Comparison of ENCODE assay signal across 27 cellular contexts in the genomic region with DNA sequence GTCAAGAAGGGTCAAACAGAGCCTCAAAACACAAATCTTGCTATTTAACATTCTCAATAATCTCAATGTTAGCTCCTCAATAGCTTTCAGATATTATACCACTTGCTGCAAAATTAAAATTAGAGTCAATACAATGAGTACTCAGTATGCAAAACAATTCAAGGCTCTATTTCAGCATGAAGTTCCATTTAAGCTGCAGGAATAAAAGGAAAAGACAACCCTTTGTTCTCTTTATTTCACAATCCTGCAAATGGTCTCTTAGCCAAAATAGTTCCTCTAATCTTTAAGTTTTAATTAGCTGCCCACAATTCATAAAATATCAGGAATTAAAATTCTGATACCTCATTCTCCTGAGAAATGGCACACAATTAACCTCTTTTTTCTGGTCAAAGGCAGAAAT. TPM values are rescaled to one million over a fixed set of nuclear protein-coding genes. Genes with fewer than 3 reads are reported as not detected.
"Had no signal": no experiment of that assay in that cellular context is flagged by ENCODE, and none has a peak within 500 bp of the region (broad histone marks: within the 10 kb centered on the region; RNA-seq: fewer than 3 reads in every experiment).

No MANE protein-coding gene starts in this region.

- DNase-seq: hypothalamus; immature natural killer cell; kidney; left colon; left lung; lower lobe of right lung; midbrain; mucosa of descending colon; naive thymus-derived CD8-positive, alpha-beta T cell; nucleus accumbens; pancreas; psoas muscle; right lobe of liver; stimulated activated CD4-positive, alpha-beta T cell treated with anti-CD3 and anti-CD28 coated beads, Interleukin-1b, Interleukin-23, amount 100 ng/mL, for 48 hours; stimulated activated CD4-positive, alpha-beta T cell treated with anti-CD3 and anti-CD28 coated beads, Interleukin-2, amount 100 ng/mL, for 48 hours; stimulated activated CD4-positive, alpha-beta T cell treated with anti-CD3 and anti-CD28 coated beads, Interleukin-4, amount 100 ng/mL, for 4 hours; stimulated activated CD8-positive, alpha-beta memory T cell treated with anti-CD3 and anti-CD28 coated beads, Interleukin-4, amount 100 ng/mL, for 48 hours; stimulated activated naive CD4-positive, alpha-beta T cell treated with Interleukin-2 at 50 U/mL for 16 hours; stimulated activated naive CD8-positive, alpha-beta T cell treated with anti-CD3 and anti-CD28 coated beads, Interleukin-15, amount 100 ng/mL, for 72 hours; substantia nigra; testis; thyroid gland; transverse colon; upper lobe of left lung had no signal

- ATAC-seq: left colon; left lung; lower lobe of right lung; mucosa of descending colon; naive thymus-derived CD8-positive, alpha-beta T cell; pancreas; psoas muscle; right lobe of liver; stimulated activated memory B cell treated with anti-CD40 and anti-IgM and Interleukin-4, amounts not matched to agents 10 μg/mL and 1 μg/mL and 100 μg/mL, for 72 hours; stimulated activated naive CD8-positive, alpha-beta T cell treated with anti-CD3 and anti-CD28 coated beads, Interleukin-15, amount 100 ng/mL, for 72 hours had no signal

RNA-seq across cellular contexts. Expression of gene DCT, which starts 40.5 kb away (rescaled TPM):
- total RNA-seq: transverse colon, vagina had no signal
- polyA plus RNA-seq: liver had no signal
